Comparison of ENCODE assay signal across 20 cellular contexts in the genomic region with DNA sequence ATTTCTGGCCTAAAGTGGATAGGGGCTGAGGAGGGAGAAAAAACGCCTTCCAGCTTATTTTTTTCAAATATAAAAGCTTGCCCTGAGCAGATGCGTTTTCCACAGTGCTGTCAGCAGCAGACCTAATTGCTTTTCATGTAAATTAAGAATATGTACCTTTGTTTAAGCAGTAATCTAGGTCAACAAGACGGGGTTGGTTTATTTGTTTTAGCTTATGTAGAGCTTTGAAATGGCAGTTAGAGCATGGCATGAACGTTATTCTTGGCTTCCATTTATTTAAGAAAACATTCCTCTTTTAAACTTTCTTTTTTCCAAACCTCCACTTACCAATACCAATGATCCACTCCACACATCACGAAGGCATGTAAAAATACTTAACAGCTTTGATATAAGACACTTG.
A peak's percentile ranks its signal among the peaks of the same experiment; 100 is the strongest.
DNase-seq lines count a peak whose midpoint lies in the region; TF ChIP-seq lines count a peak whose summit lies in the region.
"Had no signal": no experiment of that assay in that cellular context is flagged by ENCODE, and none has a peak within 500 bp of the region (broad histone marks: within the 10 kb centered on the region; RNA-seq: fewer than 3 reads in every experiment).

No MANE protein-coding gene starts in this region.

- H3K4me2 ChIP-seq in neural progenitor cell, result no peak overlapping the region

- CTCF ChIA-PET in HEK293 (lab: Yijun Ruan, JAX), result interaction anchor here (1.1 kb wide), 1 partner anchor 63 kb away, joined by 3 read pairs; no protein-coding TSS in a partner anchor

- TF ChIP-seq POLR2A in testis (IDR thresholded peaks at IDR 0.05), result no peak

- TF ChIP-seq CTCF in HEK293 (tag by site-specific recombination; IDR thresholded peaks at IDR 0.05) (no peak), neural progenitor cell (IDR thresholded peaks at IDR 0.05) (no peak), mesothelial cell of epicardium (IDR thresholded peaks at IDR 0.05; ENCODE audit: unreplicated experiment) (no peak), testis (IDR thresholded peaks at IDR 0.05) (no peak)

- no peaks in the 10 kb centered on the region for H3K36me3 ChIP-seq in HEK293 (ENCODE audit: control insufficient read depth in 2 of 2, insufficient read depth in 1 of 2, low read length in 2 of 2)
- no peaks in the 10 kb centered on the region for H3K36me3 ChIP-seq in neural progenitor cell
- no peaks in the 10 kb centered on the region for H3K36me3 ChIP-seq in testis (ENCODE audit: low read depth, missing control alignments)
- H3K36me3 ChIP-seq: esophagus muscularis mucosa had no signal

- H3K4me3 ChIP-seq in HEK293 (ENCODE audit: low read depth, low read length), result no peak overlapping the region
- H3K4me3 ChIP-seq in neural progenitor cell, result no peak overlapping the region
- no peak overlapping the region for H3K4me3 ChIP-seq in testis
- H3K4me3 ChIP-seq: esophagus muscularis mucosa had no signal

- no peaks in the 10 kb centered on the region for H4K20me1 ChIP-seq in neural progenitor cell (ENCODE audit: low read depth)

- H3K4me3 Mint-ChIP-seq in neural progenitor cell, result no peak overlapping the region
- no peak overlapping the region for H3K4me3 Mint-ChIP-seq in mesothelial cell of epicardium
- H3K4me3 Mint-ChIP-seq: activated CD4-positive, alpha-beta T cell treated with anti-CD3 and anti-CD28 coated beads, Interleukin-2, amount 10 ng/mL, durations not matched to agents 24 days and 14 days; natural killer cell; stimulated activated naive CD8-positive, alpha-beta T cell treated with anti-CD3 and anti-CD28 coated beads, Interleukin-15, amount 100 ng/mL, for 72 hours had no signal

- H3K4me1 ChIP-seq in HEK293 (ENCODE audit: control insufficient read depth, insufficient read depth, low read length) (no peaks in the 10 kb centered on the region), neural progenitor cell (no peaks in the 10 kb centered on the region), testis (no peaks in the 10 kb centered on the region)
- H3K4me1 ChIP-seq: esophagus muscularis mucosa had no signal

- H3K9me3 ChIP-seq in HEK293 (ENCODE audit: control insufficient read depth, insufficient read depth, low read depth, low read length), result no peaks in the 10 kb centered on the region
- no peaks in the 10 kb centered on the region for H3K9me3 ChIP-seq in neural progenitor cell (ENCODE audit: low read depth)
- H3K9me3 ChIP-seq in testis, result no peaks in the 10 kb centered on the region

- H3K9ac ChIP-seq in neural progenitor cell, result no peak overlapping the region

- H3K9me3 Mint-ChIP-seq in neural progenitor cell (peaks cover 16% of the 10 kb centered on the region), mesothelial cell of epicardium (peaks cover 29% of the 10 kb centered on the region)
- H3K9me3 Mint-ChIP-seq: activated CD4-positive, alpha-beta T cell treated with anti-CD3 and anti-CD28 coated beads, Interleukin-2, amount 10 ng/mL, durations not matched to agents 24 days and 14 days had no signal

- H3K79me2 ChIP-seq in neural progenitor cell (ENCODE audit: low read depth), result no peaks in the 10 kb centered on the region

- no peaks in the 10 kb centered on the region for H3F3A ChIP-seq in neural progenitor cell (ENCODE audit: low read depth)

- POLR2A ChIA-PET in HEK293 (lab: Yijun Ruan, JAX), result no interaction called here

- DNase-seq in NCI-H146 treated with DMSO at 0.1 percent for 48 hours (lab: John Stamatoyannopoulos, UW; ENCODE audit: unreplicated experiment) (peak; percentile 92), NCI-H774 (lab: John Stamatoyannopoulos, UW) (peak; percentile 40), neural progenitor cell (ENCODE audit: low spot score) (no peak), mesothelial cell of epicardium (ENCODE audit: low spot score in 2 of 2, unreplicated experiment in 2 of 2) (no peak), NAMALWA (ENCODE audit: low spot score) (no peak), testis (no peak)
- no peak for DNase-seq in stimulated activated CD4-positive, alpha-beta T cell treated with anti-CD3 and anti-CD28 coated beads, Interleukin-2, amount 100 ng/mL, for 48 hours
- DNase-seq: activated CD4-positive, alpha-beta T cell treated with anti-CD3 and anti-CD28 coated beads, Interleukin-2, amount 10 ng/mL, durations not matched to agents 24 days and 14 days; activated CD8-positive, alpha-beta memory T cell treated with anti-CD3 and anti-CD28 coated beads, Interleukin-2, amount 50 U/mL, for 4 hours; activated effector memory CD4-positive, alpha-beta T cell treated with anti-CD3 and anti-CD28 coated beads, Interleukin-2, amount 50 U/mL, for 16 hours; AML-193; amygdala; effector CD8-positive, alpha-beta T cell; GDM1; GOT3; natural killer cell; stimulated activated naive CD8-positive, alpha-beta T cell treated with anti-CD3 and anti-CD28 coated beads, Interleukin-15, amount 100 ng/mL, for 72 hours; SW 1271 had no signal

- intact Hi-C loops in testis (cut with DNase I; ENCODE audit: low total_unique reads), result no loop called here

- H3K27me3 Mint-ChIP-seq in neural progenitor cell (ENCODE audit: insufficient read depth, low read depth) (peaks cover 4% of the 10 kb centered on the region), mesothelial cell of epicardium (ENCODE audit: low read depth) (no peaks in the 10 kb centered on the region)
- H3K27me3 Mint-ChIP-seq: activated CD4-positive, alpha-beta T cell treated with anti-CD3 and anti-CD28 coated beads, Interleukin-2, amount 10 ng/mL, durations not matched to agents 24 days and 14 days; stimulated activated naive CD8-positive, alpha-beta T cell treated with anti-CD3 and anti-CD28 coated beads, Interleukin-15, amount 100 ng/mL, for 72 hours had no signal

- no peaks in the 10 kb centered on the region for H3K27me3 ChIP-seq in neural progenitor cell
- no peaks in the 10 kb centered on the region for H3K27me3 ChIP-seq in testis
- H3K27me3 ChIP-seq: esophagus muscularis mucosa had no signal

- H3K27ac Mint-ChIP-seq in neural progenitor cell (no peak overlapping the region), mesothelial cell of epicardium (no peak overlapping the region)
- H3K27ac Mint-ChIP-seq: activated CD4-positive, alpha-beta T cell treated with anti-CD3 and anti-CD28 coated beads, Interleukin-2, amount 10 ng/mL, durations not matched to agents 24 days and 14 days; natural killer cell; stimulated activated naive CD8-positive, alpha-beta T cell treated with anti-CD3 and anti-CD28 coated beads, Interleukin-15, amount 100 ng/mL, for 72 hours had no signal

- 54 to 66% methylated on average over 5 of the region's 5 CpGs for WGBS in testis, 2 donors

- H3K36me3 Mint-ChIP-seq in neural progenitor cell, result peaks cover 7% of the 10 kb centered on the region
- H3K36me3 Mint-ChIP-seq in mesothelial cell of epicardium, result peaks cover 16% of the 10 kb centered on the region

- H2AFZ ChIP-seq in neural progenitor cell (replicated peaks), result peak overlapping the region; percentile 7

- H3K4me1 Mint-ChIP-seq in neural progenitor cell (no peaks in the 10 kb centered on the region), mesothelial cell of epicardium (peaks cover 12% of the 10 kb centered on the region)
- H3K4me1 Mint-ChIP-seq: activated CD4-positive, alpha-beta T cell treated with anti-CD3 and anti-CD28 coated beads, Interleukin-2, amount 10 ng/mL, durations not matched to agents 24 days and 14 days; natural killer cell had no signal

- no peak overlapping the region for H3K27ac ChIP-seq in HEK293 (ENCODE audit: extremely low read depth, low read depth, low read length)
- H3K27ac ChIP-seq in neural progenitor cell, result no peak overlapping the region
- H3K27ac ChIP-seq in testis, result no peak overlapping the region
- H3K27ac ChIP-seq: esophagus muscularis mucosa had no signal

TF ChIP-seq in HEK293, 187 proteins besides CTCF, POLR2A, EP300 and RAD21 (continues in another document):
- TF ChIP-seq, protein P1, sequence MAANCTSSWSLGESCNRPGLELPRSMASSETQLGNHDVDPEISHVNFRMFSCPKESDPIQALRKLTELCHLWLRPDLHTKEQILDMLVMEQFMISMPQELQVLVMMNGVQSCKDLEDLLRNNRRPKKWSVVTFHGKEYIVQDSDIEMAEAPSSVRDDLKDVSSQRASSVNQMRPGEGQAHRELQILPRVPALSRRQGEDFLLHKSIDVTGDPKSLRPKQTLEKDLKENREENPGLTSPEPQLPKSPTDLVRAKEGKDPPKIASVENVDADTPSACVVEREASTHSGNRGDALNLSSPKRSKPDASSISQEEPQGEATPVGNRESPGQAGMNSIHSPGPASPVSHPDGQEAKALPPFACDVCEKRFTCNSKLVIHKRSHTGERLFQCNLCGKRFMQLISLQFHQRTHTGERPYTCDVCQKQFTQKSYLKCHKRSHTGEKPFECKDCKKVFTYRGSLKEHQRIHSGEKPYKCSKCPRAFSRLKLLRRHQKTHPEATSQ (tag by site-specific recombination; IDR thresholded peaks at IDR 0.05), result no peak
- TF ChIP-seq FEZF1 (tag by site-specific recombination; IDR thresholded peaks at IDR 0.05) (peak; percentile 56; the same call in 1 of the 2 replicates), ZIC2 (tag by site-specific recombination; IDR thresholded peaks at IDR 0.05) (no peak), YY1 (tag by site-specific recombination; IDR thresholded peaks at IDR 0.05) (no peak), OSR2 (tag by site-specific recombination; IDR thresholded peaks at IDR 0.05) (0 out of 2 replicates have a peak, but pooled peaks have one; percentile 27), ZNF791 (tag by site-specific recombination; IDR thresholded peaks at IDR 0.05) (no peak), GLI2 (tag by site-specific recombination; IDR thresholded peaks at IDR 0.05; ENCODE audit: borderline replicate concordance, low read depth) (0 out of 2 replicates have a peak, but pooled peaks have one; percentile 5)
- TF ChIP-seq, protein P2, sequence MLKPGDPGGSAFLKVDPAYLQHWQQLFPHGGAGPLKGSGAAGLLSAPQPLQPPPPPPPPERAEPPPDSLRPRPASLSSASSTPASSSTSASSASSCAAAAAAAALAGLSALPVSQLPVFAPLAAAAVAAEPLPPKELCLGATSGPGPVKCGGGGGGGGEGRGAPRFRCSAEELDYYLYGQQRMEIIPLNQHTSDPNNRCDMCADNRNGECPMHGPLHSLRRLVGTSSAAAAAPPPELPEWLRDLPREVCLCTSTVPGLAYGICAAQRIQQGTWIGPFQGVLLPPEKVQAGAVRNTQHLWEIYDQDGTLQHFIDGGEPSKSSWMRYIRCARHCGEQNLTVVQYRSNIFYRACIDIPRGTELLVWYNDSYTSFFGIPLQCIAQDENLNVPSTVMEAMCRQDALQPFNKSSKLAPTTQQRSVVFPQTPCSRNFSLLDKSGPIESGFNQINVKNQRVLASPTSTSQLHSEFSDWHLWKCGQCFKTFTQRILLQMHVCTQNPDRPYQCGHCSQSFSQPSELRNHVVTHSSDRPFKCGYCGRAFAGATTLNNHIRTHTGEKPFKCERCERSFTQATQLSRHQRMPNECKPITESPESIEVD (tag by site-specific recombination; IDR thresholded peaks at IDR 0.05), result peak; percentile 70

Comparison
In these comparisons a context has a peak if more than half of its experiments do, and no peak if none do; other contexts are left out.
1. DNase-seq: peak in NCI-H146 treated with DMSO at 0.1 percent for 48 hours (single experiment) and NCI-H774 (single experiment); none in neural progenitor cell (single experiment), mesothelial cell of epicardium (0 of 2), NAMALWA (single experiment), testis (single experiment) and stimulated activated CD4-positive, alpha-beta T cell treated with anti-CD3 and anti-CD28 coated beads, Interleukin-2, amount 100 ng/mL, for 48 hours (0 of 2).